Comparison of ENCODE assay signal across 6 cellular contexts in genomic region chr14:41295734-41296133, GRCh38.
"Had no signal": no experiment of that assay in that cellular context is flagged by ENCODE, and none has a peak within 500 bp of the region (broad histone marks: within the 10 kb centered on the region; RNA-seq: fewer than 3 reads in every experiment).

No MANE protein-coding gene starts in this region.

- FAIRE-seq: HTR-8/SVneo, K562 had no signal

- H3K27ac Mint-ChIP-seq: IgD-negative memory B cell had no signal

- H3K4me1 Mint-ChIP-seq: IgD-negative memory B cell had no signal

- H3K27ac ChIP-seq: HL-60 had no signal

- H3K36me3 Mint-ChIP-seq: IgD-negative memory B cell had no signal

- H3K4me3 ChIP-seq: K562 had no signal

- H3K4me3 Mint-ChIP-seq: IgD-negative memory B cell had no signal

- DNase-seq: IMR-90, KBM-7 had no signal

- ATAC-seq: K562 had no signal

- H3K27me3 Mint-ChIP-seq: IgD-negative memory B cell had no signal
